39 cellular contexts compared by ENCODE assay signal in the genomic region with DNA sequence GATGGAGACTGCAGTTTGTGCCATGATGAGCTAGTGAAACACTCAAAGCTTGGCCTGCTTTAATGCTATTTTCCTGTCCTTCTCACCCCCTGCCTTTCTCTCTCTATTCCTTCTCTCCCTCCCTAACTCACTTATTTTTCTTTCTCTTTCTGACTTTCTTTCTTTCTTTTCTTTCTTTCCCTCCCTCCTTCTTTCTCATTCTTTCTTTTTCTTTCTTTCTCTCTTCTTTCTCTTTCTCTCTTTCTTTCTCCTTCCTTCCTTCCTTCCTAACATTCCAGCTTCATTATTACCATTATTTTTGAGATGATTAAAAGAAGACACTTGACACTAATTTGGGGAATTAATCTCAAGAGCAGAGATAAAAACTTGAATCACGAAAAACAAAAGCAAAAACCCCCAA.
"Had no signal": no experiment of that assay in that cellular context is flagged by ENCODE, and none has a peak within 500 bp of the region (broad histone marks: within the 10 kb centered on the region; RNA-seq: fewer than 3 reads in every experiment).

No MANE protein-coding gene starts in this region.

- FAIRE-seq: astrocyte, bronchial epithelial cell had no signal

- H3K4me3 ChIP-seq: adrenal gland, ascending aorta, body of pancreas, breast epithelium, cardiac muscle cell had no signal

- H3K36me3 ChIP-seq: adrenal gland, ascending aorta, brain microvascular endothelial cell, breast epithelium, cardiac muscle cell had no signal

- H3K9me3 ChIP-seq: adrenal gland, ascending aorta, body of pancreas, breast epithelium had no signal

- H3K4me1 Mint-ChIP-seq: activated naive CD4-positive, alpha-beta T cell treated with anti-CD3 and anti-CD28 coated beads, Interleukin-2, amount 10 ng/mL, durations not matched to agents 7 days and 5 days; activated naive CD4-positive, alpha-beta T cell treated with anti-CD3 and anti-CD28 coated beads, Interleukin-2, amount 50 U/mL, for 24 hours; activated naive CD8-positive, alpha-beta T cell treated with anti-CD3 and anti-CD28 coated beads for 36 hours; activated naive CD8-positive, alpha-beta T cell treated with anti-CD3 and anti-CD28 coated beads, Interleukin-2, amount 10 ng/mL, durations not matched to agents 7 days and 5 days; activated naive CD8-positive, alpha-beta T cell treated with anti-CD3 and anti-CD28 coated beads, Interleukin-2, amount 50 U/mL, for 24 hours; activated T-helper 17 cell treated with anti-CD3 and anti-CD28 coated beads, Interleukin-2, amount 50 U/mL, for 72 hours; central memory CD8-positive, alpha-beta T cell had no signal

- H3K27me3 ChIP-seq: adrenal gland, ascending aorta, body of pancreas, brain microvascular endothelial cell, breast epithelium, cardiac muscle cell had no signal

- DNase-seq: activated effector memory CD4-positive, alpha-beta T cell treated with anti-CD3 and anti-CD28 coated beads, Interleukin-2, amount 50 U/mL, for 16 hours; activated effector memory CD4-positive, alpha-beta T cell treated with Interleukin-2 at 50 U/mL for 16 hours; activated gamma-delta T cell; activated gamma-delta T cell treated with Interleukin-2 at 50 U/mL for 16 hours; activated naive CD4-positive, alpha-beta T cell; activated naive CD4-positive, alpha-beta T cell treated with anti-CD3 and anti-CD28 coated beads for 36 hours; activated naive CD4-positive, alpha-beta T cell treated with anti-CD3 and anti-CD28 coated beads, Interleukin-2, amount 10 ng/mL, durations not matched to agents 7 days and 5 days; activated naive CD4-positive, alpha-beta T cell treated with anti-CD3 and anti-CD28 coated beads, Interleukin-2, amount 50 U/mL, for 16 hours; activated naive CD4-positive, alpha-beta T cell treated with Interleukin-2 at 50 U/mL for 16 hours; activated naive CD8-positive, alpha-beta T cell treated with anti-CD3 and anti-CD28 coated beads for 36 hours; activated naive CD8-positive, alpha-beta T cell treated with anti-CD3 and anti-CD28 coated beads, Interleukin-2, amount 10 ng/mL, durations not matched to agents 7 days and 5 days; activated naive CD8-positive, alpha-beta T cell treated with anti-CD3 and anti-CD28 coated beads, Interleukin-2, amount 50 U/mL, for 24 hours; activated T-cell treated with anti-CD3 and anti-CD28 coated beads, Interleukin-2, amount 50 U/mL, for 24 hours; activated T-cell treated with anti-CD3 and anti-CD28 coated beads, Interleukin-2, amount 50 U/mL, for 4 hours; activated T-cell treated with anti-CD3 and anti-CD28 coated beads, Interleukin-2, amount 50 U/mL, for 48 hours; activated T-cell treated with anti-CD3 and anti-CD28 coated beads, Interleukin-2, amount 50 U/mL, for 72 hours; adrenal gland; amniotic stem cell; amygdala; anterior cingulate cortex; aorta; body of pancreas; brain microvascular endothelial cell; caudate nucleus; central memory CD4-positive, alpha-beta T cell; cerebellar nuclear complex had no signal

- H3K27ac ChIP-seq: adrenal gland, ascending aorta, body of pancreas, brain microvascular endothelial cell, breast epithelium, cardiac muscle cell had no signal

- H3K4me1 ChIP-seq: ascending aorta, body of pancreas, breast epithelium had no signal

- H3K4me3 Mint-ChIP-seq: activated naive CD4-positive, alpha-beta T cell treated with anti-CD3 and anti-CD28 coated beads for 36 hours; activated naive CD4-positive, alpha-beta T cell treated with anti-CD3 and anti-CD28 coated beads, Interleukin-2, amount 10 ng/mL, durations not matched to agents 7 days and 5 days; activated naive CD4-positive, alpha-beta T cell treated with anti-CD3 and anti-CD28 coated beads, Interleukin-2, amount 50 U/mL, for 24 hours; activated naive CD8-positive, alpha-beta T cell; activated naive CD8-positive, alpha-beta T cell treated with anti-CD3 and anti-CD28 coated beads for 36 hours; activated naive CD8-positive, alpha-beta T cell treated with anti-CD3 and anti-CD28 coated beads, Interleukin-2, amount 10 ng/mL, durations not matched to agents 7 days and 5 days; activated naive CD8-positive, alpha-beta T cell treated with anti-CD3 and anti-CD28 coated beads, Interleukin-2, amount 50 U/mL, for 24 hours; activated T-cell treated with anti-CD3 and anti-CD28 coated beads, Interleukin-2, amount 50 U/mL, for 24 hours; activated T-cell treated with anti-CD3 and anti-CD28 coated beads, Interleukin-2, amount 50 U/mL, for 4 hours; activated T-cell treated with anti-CD3 and anti-CD28 coated beads, Interleukin-2, amount 50 U/mL, for 72 hours; activated T-helper 1 cell treated with anti-CD3 and anti-CD28 coated beads, Interleukin-12 subunit alpha, Interleukin-12 subunit beta, Interleukin-2, Interleukin-4 antibody, amounts not matched to agents 30 ng/mL and 10 ng/mL and 1 ng/mL, durations not matched to agents 14 hours and 24 hours and 36 hours; activated T-helper 17 cell treated with anti-CD3 and anti-CD28 coated beads, Interleukin-2, amount 50 U/mL, for 72 hours; brain; central memory CD8-positive, alpha-beta T cell had no signal

- H3K27me3 Mint-ChIP-seq: brain had no signal

- H3K9me3 Mint-ChIP-seq: activated naive CD4-positive, alpha-beta T cell treated with anti-CD3 and anti-CD28 coated beads for 36 hours; activated naive CD4-positive, alpha-beta T cell treated with anti-CD3 and anti-CD28 coated beads, Interleukin-2, amount 10 ng/mL, durations not matched to agents 7 days and 5 days; activated naive CD4-positive, alpha-beta T cell treated with anti-CD3 and anti-CD28 coated beads, Interleukin-2, amount 50 U/mL, for 24 hours; activated naive CD4-positive, alpha-beta T cell treated with anti-CD3 and anti-CD28 coated beads, Interleukin-2, amount 50 U/mL, for 72 hours; activated naive CD8-positive, alpha-beta T cell treated with anti-CD3 and anti-CD28 coated beads for 36 hours; activated naive CD8-positive, alpha-beta T cell treated with anti-CD3 and anti-CD28 coated beads, Interleukin-2, amount 10 ng/mL, durations not matched to agents 7 days and 5 days; activated naive CD8-positive, alpha-beta T cell treated with anti-CD3 and anti-CD28 coated beads, Interleukin-2, amount 50 U/mL, for 24 hours; activated T-cell treated with anti-CD3 and anti-CD28 coated beads, Interleukin-2, amount 50 U/mL, for 24 hours; activated T-cell treated with anti-CD3 and anti-CD28 coated beads, Interleukin-2, amount 50 U/mL, for 4 hours; activated T-cell treated with anti-CD3 and anti-CD28 coated beads, Interleukin-2, amount 50 U/mL, for 72 hours; activated T-helper 1 cell treated with anti-CD3 and anti-CD28 coated beads, Interleukin-12 subunit alpha, Interleukin-12 subunit beta, Interleukin-2, Interleukin-4 antibody, amounts not matched to agents 30 ng/mL and 10 ng/mL and 1 ng/mL, durations not matched to agents 14 hours and 24 hours and 36 hours; activated T-helper 17 cell treated with anti-CD3 and anti-CD28 coated beads, Interleukin-2, amount 50 U/mL, for 72 hours; activated T-helper 2 cell treated with anti-CD3 and anti-CD28 coated beads, Interferon-gamma antibody, Interleukin-2, Interleukin-4, amounts not matched to agents 10 μg/mL and 5 μg/mL and 100 μg/mL, durations not matched to agents 14 hours and 24 hours and 36 hours; central memory CD8-positive, alpha-beta T cell had no signal

- ATAC-seq: activated naive CD4-positive, alpha-beta T cell treated with anti-CD3 and anti-CD28 coated beads, Interleukin-2, amount 50 U/mL, for 72 hours; activated naive CD8-positive, alpha-beta T cell treated with anti-CD3 and anti-CD28 coated beads, Interleukin-2, amount 50 U/mL, for 24 hours; activated T-cell treated with anti-CD3 and anti-CD28 coated beads, Interleukin-2, amount 50 U/mL, for 4 hours; activated T-cell treated with anti-CD3 and anti-CD28 coated beads, Interleukin-2, amount 50 U/mL, for 72 hours; activated T-helper 17 cell treated with anti-CD3 and anti-CD28 coated beads, Interleukin-2, amount 50 U/mL, for 72 hours; body of pancreas had no signal

- H3K27ac Mint-ChIP-seq: activated naive CD4-positive, alpha-beta T cell treated with anti-CD3 and anti-CD28 coated beads for 36 hours; activated naive CD4-positive, alpha-beta T cell treated with anti-CD3 and anti-CD28 coated beads, Interleukin-2, amount 10 ng/mL, durations not matched to agents 7 days and 5 days; activated naive CD4-positive, alpha-beta T cell treated with anti-CD3 and anti-CD28 coated beads, Interleukin-2, amount 50 U/mL, for 24 hours; activated naive CD4-positive, alpha-beta T cell treated with anti-CD3 and anti-CD28 coated beads, Interleukin-2, amount 50 U/mL, for 72 hours; activated naive CD8-positive, alpha-beta T cell; activated naive CD8-positive, alpha-beta T cell treated with anti-CD3 and anti-CD28 coated beads for 36 hours; activated naive CD8-positive, alpha-beta T cell treated with anti-CD3 and anti-CD28 coated beads, Interleukin-2, amount 10 ng/mL, durations not matched to agents 7 days and 5 days; activated naive CD8-positive, alpha-beta T cell treated with anti-CD3 and anti-CD28 coated beads, Interleukin-2, amount 50 U/mL, for 24 hours; activated T-cell treated with anti-CD3 and anti-CD28 coated beads, Interleukin-2, amount 50 U/mL, for 24 hours; activated T-cell treated with anti-CD3 and anti-CD28 coated beads, Interleukin-2, amount 50 U/mL, for 72 hours; activated T-helper 1 cell treated with anti-CD3 and anti-CD28 coated beads, Interleukin-12 subunit alpha, Interleukin-12 subunit beta, Interleukin-2, Interleukin-4 antibody, amounts not matched to agents 30 ng/mL and 10 ng/mL and 1 ng/mL, durations not matched to agents 14 hours and 24 hours and 36 hours; activated T-helper 17 cell treated with anti-CD3 and anti-CD28 coated beads, Interleukin-2, amount 50 U/mL, for 72 hours; activated T-helper 2 cell treated with anti-CD3 and anti-CD28 coated beads, Interferon-gamma antibody, Interleukin-2, Interleukin-4, amounts not matched to agents 10 μg/mL and 5 μg/mL and 100 μg/mL, durations not matched to agents 14 hours and 24 hours and 36 hours; brain had no signal
